Comparison of ENCODE assay signal across 1 cellular context in the genomic region with DNA sequence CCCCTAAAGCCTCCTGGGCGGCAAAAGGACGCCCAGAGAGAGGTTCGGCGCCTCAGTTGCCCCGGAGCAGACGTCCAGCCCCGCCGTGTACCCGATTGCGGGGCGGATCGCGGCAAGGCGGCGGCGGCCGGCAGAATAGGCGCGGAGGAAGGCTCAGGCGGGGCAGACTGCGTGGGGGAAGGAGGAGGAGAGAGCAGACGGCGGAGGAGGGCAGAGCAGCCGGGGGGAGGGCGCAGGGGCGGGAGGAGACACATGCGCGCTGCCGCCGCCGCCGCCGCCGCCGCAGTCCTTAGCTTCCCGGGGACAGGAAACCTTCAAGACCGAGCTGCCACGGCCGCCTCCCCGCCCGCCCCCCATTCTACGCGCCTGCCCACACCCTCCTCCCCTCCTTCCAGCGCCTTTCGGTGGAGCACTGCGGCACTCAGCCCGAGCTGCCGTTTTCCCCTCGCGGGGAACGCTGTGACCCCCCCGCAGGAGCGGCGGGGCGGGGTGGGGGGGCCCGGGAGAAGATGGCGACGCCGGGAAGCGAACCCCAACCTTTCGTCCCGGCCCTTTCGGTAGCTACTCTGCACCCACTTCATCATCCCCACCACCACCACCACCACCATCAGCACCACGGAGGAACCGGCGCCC.
TF ChIP-seq lines count a peak whose summit lies in the region.

A gene with protein sequence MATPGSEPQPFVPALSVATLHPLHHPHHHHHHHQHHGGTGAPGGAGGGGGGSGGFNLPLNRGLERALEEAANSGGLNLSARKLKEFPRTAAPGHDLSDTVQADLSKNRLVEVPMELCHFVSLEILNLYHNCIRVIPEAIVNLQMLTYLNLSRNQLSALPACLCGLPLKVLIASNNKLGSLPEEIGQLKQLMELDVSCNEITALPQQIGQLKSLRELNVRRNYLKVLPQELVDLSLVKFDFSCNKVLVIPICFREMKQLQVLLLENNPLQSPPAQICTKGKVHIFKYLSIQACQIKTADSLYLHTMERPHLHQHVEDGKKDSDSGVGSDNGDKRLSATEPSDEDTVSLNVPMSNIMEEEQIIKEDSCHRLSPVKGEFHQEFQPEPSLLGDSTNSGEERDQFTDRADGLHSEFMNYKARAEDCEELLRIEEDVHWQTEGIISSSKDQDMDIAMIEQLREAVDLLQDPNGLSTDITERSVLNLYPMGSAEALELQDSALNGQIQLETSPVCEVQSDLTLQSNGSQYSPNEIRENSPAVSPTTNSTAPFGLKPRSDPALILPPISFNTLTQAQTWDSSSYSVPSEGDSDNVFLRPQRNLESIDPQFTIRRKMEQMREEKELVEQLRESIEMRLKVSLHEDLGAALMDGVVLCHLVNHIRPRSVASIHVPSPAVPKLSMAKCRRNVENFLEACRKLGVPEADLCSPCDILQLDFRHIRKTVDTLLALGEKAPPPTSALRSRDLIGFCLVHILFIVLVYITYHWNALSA (plus strand): TSS at position 283 of the 633 bp plus-strand sequence. CDS start 227 bp downstream, at position 510.

TF ChIP-seq in HepG2, 621 proteins besides CTCF, POLR2A, EP300 and RAD21 (continued from another document and continues in another):
- 0 out of 2 replicates have a peak, but pooled peaks have one; percentile 18 for TF ChIP-seq ZNF605 (CRISPR knock-in tag; IDR thresholded peaks at IDR 0.05)
- 0 out of 2 replicates have a peak, but pooled peaks have one; percentile 42 for TF ChIP-seq MYC (CRISPR knock-in tag; IDR thresholded peaks at IDR 0.05; ENCODE audit: borderline replicate concordance)
- peak; percentile 63 for TF ChIP-seq PHF8 (CRISPR knock-in tag; IDR thresholded peaks at IDR 0.05)
- TF ChIP-seq YY1 (IDR thresholded peaks at IDR 0.05; ENCODE audit: insufficient read depth, insufficient replicate concordance, low read depth, low read length) = peak; percentile 23
- TF ChIP-seq, protein P1, sequence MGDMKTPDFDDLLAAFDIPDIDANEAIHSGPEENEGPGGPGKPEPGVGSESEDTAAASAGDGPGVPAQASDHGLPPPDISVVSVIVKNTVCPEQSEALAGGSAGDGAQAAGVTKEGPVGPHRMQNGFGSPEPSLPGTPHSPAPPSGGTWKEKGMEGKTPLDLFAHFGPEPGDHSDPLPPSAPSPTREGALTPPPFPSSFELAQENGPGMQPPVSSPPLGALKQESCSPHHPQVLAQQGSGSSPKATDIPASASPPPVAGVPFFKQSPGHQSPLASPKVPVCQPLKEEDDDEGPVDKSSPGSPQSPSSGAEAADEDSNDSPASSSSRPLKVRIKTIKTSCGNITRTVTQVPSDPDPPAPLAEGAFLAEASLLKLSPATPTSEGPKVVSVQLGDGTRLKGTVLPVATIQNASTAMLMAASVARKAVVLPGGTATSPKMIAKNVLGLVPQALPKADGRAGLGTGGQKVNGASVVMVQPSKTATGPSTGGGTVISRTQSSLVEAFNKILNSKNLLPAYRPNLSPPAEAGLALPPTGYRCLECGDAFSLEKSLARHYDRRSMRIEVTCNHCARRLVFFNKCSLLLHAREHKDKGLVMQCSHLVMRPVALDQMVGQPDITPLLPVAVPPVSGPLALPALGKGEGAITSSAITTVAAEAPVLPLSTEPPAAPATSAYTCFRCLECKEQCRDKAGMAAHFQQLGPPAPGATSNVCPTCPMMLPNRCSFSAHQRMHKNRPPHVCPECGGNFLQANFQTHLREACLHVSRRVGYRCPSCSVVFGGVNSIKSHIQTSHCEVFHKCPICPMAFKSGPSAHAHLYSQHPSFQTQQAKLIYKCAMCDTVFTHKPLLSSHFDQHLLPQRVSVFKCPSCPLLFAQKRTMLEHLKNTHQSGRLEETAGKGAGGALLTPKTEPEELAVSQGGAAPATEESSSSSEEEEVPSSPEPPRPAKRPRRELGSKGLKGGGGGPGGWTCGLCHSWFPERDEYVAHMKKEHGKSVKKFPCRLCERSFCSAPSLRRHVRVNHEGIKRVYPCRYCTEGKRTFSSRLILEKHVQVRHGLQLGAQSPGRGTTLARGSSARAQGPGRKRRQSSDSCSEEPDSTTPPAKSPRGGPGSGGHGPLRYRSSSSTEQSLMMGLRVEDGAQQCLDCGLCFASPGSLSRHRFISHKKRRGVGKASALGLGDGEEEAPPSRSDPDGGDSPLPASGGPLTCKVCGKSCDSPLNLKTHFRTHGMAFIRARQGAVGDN (CRISPR knock-in tag; IDR thresholded peaks at IDR 0.05) = peak; percentile 1; the same call in 1 of the 2 replicates
- peak; percentile 10; the same call in 1 of the 2 replicates for TF ChIP-seq HDAC2 (CRISPR knock-in tag; IDR thresholded peaks at IDR 0.05)
- peak; percentile 64; the same call in 1 of the 2 replicates for TF ChIP-seq ZNF816 (CRISPR knock-in tag; IDR thresholded peaks at IDR 0.05; ENCODE audit: borderline replicate concordance)
- TF ChIP-seq ZNF674 (CRISPR knock-in tag; IDR thresholded peaks at IDR 0.05; ENCODE audit: low read depth) = no peak
- TF ChIP-seq ZNF746 (CRISPR knock-in tag; IDR thresholded peaks at IDR 0.05) = peak; percentile 88
- TF ChIP-seq, protein P2, sequence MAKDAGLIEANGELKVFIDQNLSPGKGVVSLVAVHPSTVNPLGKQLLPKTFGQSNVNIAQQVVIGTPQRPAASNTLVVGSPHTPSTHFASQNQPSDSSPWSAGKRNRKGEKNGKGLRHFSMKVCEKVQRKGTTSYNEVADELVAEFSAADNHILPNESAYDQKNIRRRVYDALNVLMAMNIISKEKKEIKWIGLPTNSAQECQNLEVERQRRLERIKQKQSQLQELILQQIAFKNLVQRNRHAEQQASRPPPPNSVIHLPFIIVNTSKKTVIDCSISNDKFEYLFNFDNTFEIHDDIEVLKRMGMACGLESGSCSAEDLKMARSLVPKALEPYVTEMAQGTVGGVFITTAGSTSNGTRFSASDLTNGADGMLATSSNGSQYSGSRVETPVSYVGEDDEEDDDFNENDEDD (CRISPR knock-in tag; IDR thresholded peaks at IDR 0.05; ENCODE audit: borderline replicate concordance) = peak; percentile 43; the same call in 1 of the 2 replicates
- no peak for TF ChIP-seq LCORL (IDR thresholded peaks at IDR 0.05)
- TF ChIP-seq LCORL (CRISPR knock-in tag; IDR thresholded peaks at IDR 0.05) = 0 out of 2 replicates have a peak, but pooled peaks have one; percentile 26
- TF ChIP-seq RCOR2 (CRISPR knock-in tag; IDR thresholded peaks at IDR 0.05) = no peak
- no peak for TF ChIP-seq SPEN (CRISPR knock-in tag; IDR thresholded peaks at IDR 0.05; ENCODE audit: low read depth)
- TF ChIP-seq, protein P3, sequence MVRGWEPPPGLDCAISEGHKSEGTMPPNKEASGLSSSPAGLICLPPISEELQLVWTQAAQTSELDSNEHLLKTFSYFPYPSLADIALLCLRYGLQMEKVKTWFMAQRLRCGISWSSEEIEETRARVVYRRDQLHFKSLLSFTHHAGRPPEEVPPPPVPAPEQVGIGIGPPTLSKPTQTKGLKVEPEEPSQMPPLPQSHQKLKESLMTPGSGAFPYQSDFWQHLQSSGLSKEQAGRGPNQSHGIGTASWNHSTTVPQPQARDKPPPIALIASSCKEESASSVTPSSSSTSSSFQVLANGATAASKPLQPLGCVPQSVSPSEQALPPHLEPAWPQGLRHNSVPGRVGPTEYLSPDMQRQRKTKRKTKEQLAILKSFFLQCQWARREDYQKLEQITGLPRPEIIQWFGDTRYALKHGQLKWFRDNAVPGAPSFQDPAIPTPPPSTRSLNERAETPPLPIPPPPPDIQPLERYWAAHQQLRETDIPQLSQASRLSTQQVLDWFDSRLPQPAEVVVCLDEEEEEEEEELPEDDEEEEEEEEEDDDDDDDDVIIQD (CRISPR knock-in tag; IDR thresholded peaks at IDR 0.05; ENCODE audit: low read depth) = no peak
- no peak for TF ChIP-seq JUND (CRISPR knock-in tag; IDR thresholded peaks at IDR 0.05)
- TF ChIP-seq, protein P4, sequence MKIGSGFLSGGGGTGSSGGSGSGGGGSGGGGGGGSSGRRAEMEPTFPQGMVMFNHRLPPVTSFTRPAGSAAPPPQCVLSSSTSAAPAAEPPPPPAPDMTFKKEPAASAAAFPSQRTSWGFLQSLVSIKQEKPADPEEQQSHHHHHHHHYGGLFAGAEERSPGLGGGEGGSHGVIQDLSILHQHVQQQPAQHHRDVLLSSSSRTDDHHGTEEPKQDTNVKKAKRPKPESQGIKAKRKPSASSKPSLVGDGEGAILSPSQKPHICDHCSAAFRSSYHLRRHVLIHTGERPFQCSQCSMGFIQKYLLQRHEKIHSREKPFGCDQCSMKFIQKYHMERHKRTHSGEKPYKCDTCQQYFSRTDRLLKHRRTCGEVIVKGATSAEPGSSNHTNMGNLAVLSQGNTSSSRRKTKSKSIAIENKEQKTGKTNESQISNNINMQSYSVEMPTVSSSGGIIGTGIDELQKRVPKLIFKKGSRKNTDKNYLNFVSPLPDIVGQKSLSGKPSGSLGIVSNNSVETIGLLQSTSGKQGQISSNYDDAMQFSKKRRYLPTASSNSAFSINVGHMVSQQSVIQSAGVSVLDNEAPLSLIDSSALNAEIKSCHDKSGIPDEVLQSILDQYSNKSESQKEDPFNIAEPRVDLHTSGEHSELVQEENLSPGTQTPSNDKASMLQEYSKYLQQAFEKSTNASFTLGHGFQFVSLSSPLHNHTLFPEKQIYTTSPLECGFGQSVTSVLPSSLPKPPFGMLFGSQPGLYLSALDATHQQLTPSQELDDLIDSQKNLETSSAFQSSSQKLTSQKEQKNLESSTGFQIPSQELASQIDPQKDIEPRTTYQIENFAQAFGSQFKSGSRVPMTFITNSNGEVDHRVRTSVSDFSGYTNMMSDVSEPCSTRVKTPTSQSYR (CRISPR knock-in tag; IDR thresholded peaks at IDR 0.05; ENCODE audit: borderline replicate concordance) = 0 out of 2 replicates have a peak, but pooled peaks have one; percentile 10
- TF ChIP-seq HNRNPLL (IDR thresholded peaks at IDR 0.05; ENCODE audit: low read depth, low read length, poor library complexity, severe bottlenecking) = peak; percentile 89
- no peak for TF ChIP-seq NONO (IDR thresholded peaks at IDR 0.05)
- TF ChIP-seq NONO (CRISPR knock-in tag; conservative IDR thresholded peaks at IDR 0.05) = 0 out of 2 replicates have a peak, but pooled peaks have one; percentile 8
- TF ChIP-seq, protein P5, sequence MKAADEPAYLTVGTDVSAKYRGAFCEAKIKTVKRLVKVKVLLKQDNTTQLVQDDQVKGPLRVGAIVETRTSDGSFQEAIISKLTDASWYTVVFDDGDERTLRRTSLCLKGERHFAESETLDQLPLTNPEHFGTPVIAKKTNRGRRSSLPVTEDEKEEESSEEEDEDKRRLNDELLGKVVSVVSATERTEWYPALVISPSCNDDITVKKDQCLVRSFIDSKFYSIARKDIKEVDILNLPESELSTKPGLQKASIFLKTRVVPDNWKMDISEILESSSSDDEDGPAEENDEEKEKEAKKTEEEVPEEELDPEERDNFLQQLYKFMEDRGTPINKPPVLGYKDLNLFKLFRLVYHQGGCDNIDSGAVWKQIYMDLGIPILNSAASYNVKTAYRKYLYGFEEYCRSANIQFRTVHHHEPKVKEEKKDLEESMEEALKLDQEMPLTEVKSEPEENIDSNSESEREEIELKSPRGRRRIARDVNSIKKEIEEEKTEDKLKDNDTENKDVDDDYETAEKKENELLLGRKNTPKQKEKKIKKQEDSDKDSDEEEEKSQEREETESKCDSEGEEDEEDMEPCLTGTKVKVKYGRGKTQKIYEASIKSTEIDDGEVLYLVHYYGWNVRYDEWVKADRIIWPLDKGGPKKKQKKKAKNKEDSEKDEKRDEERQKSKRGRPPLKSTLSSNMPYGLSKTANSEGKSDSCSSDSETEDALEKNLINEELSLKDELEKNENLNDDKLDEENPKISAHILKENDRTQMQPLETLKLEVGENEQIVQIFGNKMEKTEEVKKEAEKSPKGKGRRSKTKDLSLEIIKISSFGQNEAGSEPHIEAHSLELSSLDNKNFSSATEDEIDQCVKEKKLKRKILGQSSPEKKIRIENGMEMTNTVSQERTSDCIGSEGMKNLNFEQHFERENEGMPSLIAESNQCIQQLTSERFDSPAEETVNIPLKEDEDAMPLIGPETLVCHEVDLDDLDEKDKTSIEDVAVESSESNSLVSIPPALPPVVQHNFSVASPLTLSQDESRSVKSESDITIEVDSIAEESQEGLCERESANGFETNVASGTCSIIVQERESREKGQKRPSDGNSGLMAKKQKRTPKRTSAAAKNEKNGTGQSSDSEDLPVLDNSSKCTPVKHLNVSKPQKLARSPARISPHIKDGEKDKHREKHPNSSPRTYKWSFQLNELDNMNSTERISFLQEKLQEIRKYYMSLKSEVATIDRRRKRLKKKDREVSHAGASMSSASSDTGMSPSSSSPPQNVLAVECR (CRISPR knock-in tag; IDR thresholded peaks at IDR 0.05; ENCODE audit: borderline replicate concordance) = peak; percentile 1; the same call in 1 of the 2 replicates
- TF ChIP-seq ZNF263 (CRISPR knock-in tag; IDR thresholded peaks at IDR 0.05) = peak; percentile 48; the same call in 1 of the 2 replicates
- 0 out of 2 replicates have a peak, but pooled peaks have one; percentile 29 for TF ChIP-seq DMAP1 (CRISPR knock-in tag; IDR thresholded peaks at IDR 0.05)
- TF ChIP-seq ELF3 (CRISPR knock-in tag; IDR thresholded peaks at IDR 0.05) = 0 out of 2 replicates have a peak, but pooled peaks have one; percentile 9
- peak; percentile 43 for TF ChIP-seq HNRNPK (IDR thresholded peaks at IDR 0.05; ENCODE audit: low read depth, low read length, poor library complexity, severe bottlenecking)
- TF ChIP-seq, protein P6, sequence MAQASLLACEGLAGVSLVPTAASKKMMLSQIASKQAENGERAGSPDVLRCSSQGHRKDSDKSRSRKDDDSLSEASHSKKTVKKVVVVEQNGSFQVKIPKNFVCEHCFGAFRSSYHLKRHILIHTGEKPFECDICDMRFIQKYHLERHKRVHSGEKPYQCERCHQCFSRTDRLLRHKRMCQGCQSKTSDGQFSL (CRISPR knock-in tag; IDR thresholded peaks at IDR 0.05) = peak; percentile 64; the same call in 1 of the 2 replicates
- TF ChIP-seq, protein P7, sequence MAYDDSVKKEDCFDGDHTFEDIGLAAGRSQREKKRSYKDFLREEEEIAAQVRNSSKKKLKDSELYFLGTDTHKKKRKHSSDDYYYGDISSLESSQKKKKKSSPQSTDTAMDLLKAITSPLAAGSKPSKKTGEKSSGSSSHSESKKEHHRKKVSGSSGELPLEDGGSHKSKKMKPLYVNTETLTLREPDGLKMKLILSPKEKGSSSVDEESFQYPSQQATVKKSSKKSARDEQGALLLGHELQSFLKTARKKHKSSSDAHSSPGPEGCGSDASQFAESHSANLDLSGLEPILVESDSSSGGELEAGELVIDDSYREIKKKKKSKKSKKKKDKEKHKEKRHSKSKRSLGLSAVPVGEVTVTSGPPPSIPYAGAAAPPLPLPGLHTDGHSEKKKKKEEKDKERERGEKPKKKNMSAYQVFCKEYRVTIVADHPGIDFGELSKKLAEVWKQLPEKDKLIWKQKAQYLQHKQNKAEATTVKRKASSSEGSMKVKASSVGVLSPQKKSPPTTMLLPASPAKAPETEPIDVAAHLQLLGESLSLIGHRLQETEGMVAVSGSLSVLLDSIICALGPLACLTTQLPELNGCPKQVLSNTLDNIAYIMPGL (CRISPR knock-in tag; IDR thresholded peaks at IDR 0.05; ENCODE audit: borderline replicate concordance in 1 of 2, low read depth in 1 of 2) = 0 out of 4 replicates have a peak, but pooled peaks of 1 of the 2 experiments have one; percentile 49
- TF ChIP-seq GABPB1 (CRISPR knock-in tag; IDR thresholded peaks at IDR 0.05) = peak; percentile 42
- TF ChIP-seq, protein P8, sequence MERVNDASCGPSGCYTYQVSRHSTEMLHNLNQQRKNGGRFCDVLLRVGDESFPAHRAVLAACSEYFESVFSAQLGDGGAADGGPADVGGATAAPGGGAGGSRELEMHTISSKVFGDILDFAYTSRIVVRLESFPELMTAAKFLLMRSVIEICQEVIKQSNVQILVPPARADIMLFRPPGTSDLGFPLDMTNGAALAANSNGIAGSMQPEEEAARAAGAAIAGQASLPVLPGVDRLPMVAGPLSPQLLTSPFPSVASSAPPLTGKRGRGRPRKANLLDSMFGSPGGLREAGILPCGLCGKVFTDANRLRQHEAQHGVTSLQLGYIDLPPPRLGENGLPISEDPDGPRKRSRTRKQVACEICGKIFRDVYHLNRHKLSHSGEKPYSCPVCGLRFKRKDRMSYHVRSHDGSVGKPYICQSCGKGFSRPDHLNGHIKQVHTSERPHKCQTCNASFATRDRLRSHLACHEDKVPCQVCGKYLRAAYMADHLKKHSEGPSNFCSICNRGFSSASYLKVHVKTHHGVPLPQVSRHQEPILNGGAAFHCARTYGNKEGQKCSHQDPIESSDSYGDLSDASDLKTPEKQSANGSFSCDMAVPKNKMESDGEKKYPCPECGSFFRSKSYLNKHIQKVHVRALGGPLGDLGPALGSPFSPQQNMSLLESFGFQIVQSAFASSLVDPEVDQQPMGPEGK (CRISPR knock-in tag; IDR thresholded peaks at IDR 0.05) = peak; percentile 95
- TF ChIP-seq PCBP2 (optimal IDR thresholded peaks at IDR 0.05; ENCODE audit: low read depth, low read length, poor library complexity, severe bottlenecking) = no peak
